13 cellular contexts compared by ENCODE assay signal in genomic region chr12:128798543-128799341, GRCh38. TPM values are rescaled to one million over a fixed set of nuclear protein-coding genes. Genes with fewer than 3 reads are reported as not detected.
DNase-seq lines count a peak whose midpoint lies in the region; ATAC-seq, FAIRE-seq and TF ChIP-seq lines count a peak whose summit lies in the region.
"Had no signal": no experiment of that assay in that cellular context is flagged by ENCODE, and none has a peak within 500 bp of the region (broad histone marks: within the 10 kb centered on the region; RNA-seq: fewer than 3 reads in every experiment).

No MANE protein-coding gene starts in this region.

- H3K9me3 Mint-ChIP-seq in stimulated activated naive B cell treated with anti-CD40 and anti-IgM and Interleukin-4, amounts not matched to agents 10 μg/mL and 1 μg/mL and 100 μg/mL, for 72 hours = no peaks in the 10 kb centered on the region
- H3K9me3 Mint-ChIP-seq: activated naive CD4-positive, alpha-beta T cell treated with anti-CD3 and anti-CD28 coated beads, Interleukin-2, amount 10 ng/mL, durations not matched to agents 7 days and 5 days had no signal

- H3K27ac Mint-ChIP-seq in stimulated activated naive B cell treated with anti-CD40 and anti-IgM and Interleukin-4, amounts not matched to agents 10 μg/mL and 1 μg/mL and 100 μg/mL, for 72 hours = peak overlapping the region; percentile 99
- H3K27ac Mint-ChIP-seq: activated naive CD4-positive, alpha-beta T cell treated with anti-CD3 and anti-CD28 coated beads, Interleukin-2, amount 10 ng/mL, durations not matched to agents 7 days and 5 days had no signal

- TF ChIP-seq CTCF in SK-N-SH (IDR thresholded peaks at IDR 0.05) (peak; percentile 28), fibroblast of the aortic adventitia (IDR thresholded peaks at IDR 0.05; ENCODE audit: insufficient read depth, low read length) (peak; percentile 7), transverse colon (IDR thresholded peaks at IDR 0.05) (no peak), kidney (IDR thresholded peaks at IDR 0.05; ENCODE audit: borderline replicate concordance, extremely low read depth, insufficient read depth) (no peak)

- ATAC-seq in SK-N-SH treated with all-trans-retinoic acid at 6 μM for 48 hours (no peak), HG03103 (IDR thresholded peaks at IDR 0.05; ENCODE audit: low read depth, unreplicated experiment) (peak; percentile 30)
- no peak for ATAC-seq in stimulated activated naive B cell treated with anti-CD40 and anti-IgM and Interleukin-4, amounts not matched to agents 10 μg/mL and 1 μg/mL and 100 μg/mL, for 72 hours (replicated peaks)

- H3K36me3 ChIP-seq in SK-N-SH (replicated peaks in 1 of 2; ENCODE audit: control insufficient read depth in 1 of 2, insufficient read depth in 2 of 2, low read length in 1 of 2) (peaks cover 33 to 68% of the 10 kb centered on the region in 2 experiments), transverse colon (peaks cover 0 to 54% (median 22%) of the 10 kb centered on the region in 4 donors), kidney (ENCODE audit: control insufficient read depth in 1 of 2, insufficient read depth in 2 of 2, low read length in 2 of 2) (peaks cover 31 to 52% of the 10 kb centered on the region in 2 donors)

- no peaks in the 10 kb centered on the region for H3K9me3 ChIP-seq in SK-N-SH
- H3K9me3 ChIP-seq in transverse colon = no peaks in the 10 kb centered on the region
- no peaks in the 10 kb centered on the region for H3K9me3 ChIP-seq in kidney (ENCODE audit: control insufficient read depth in 1 of 2, low read length in 2 of 2)
- H3K9me3 ChIP-seq: tibial artery had no signal

- H3K27me3 Mint-ChIP-seq in stimulated activated naive B cell treated with anti-CD40 and anti-IgM and Interleukin-4, amounts not matched to agents 10 μg/mL and 1 μg/mL and 100 μg/mL, for 72 hours = no peaks in the 10 kb centered on the region
- H3K27me3 Mint-ChIP-seq: activated naive CD4-positive, alpha-beta T cell treated with anti-CD3 and anti-CD28 coated beads, Interleukin-2, amount 10 ng/mL, durations not matched to agents 7 days and 5 days had no signal

- H2AFZ ChIP-seq in SK-N-SH (ENCODE audit: low read depth) = no peak overlapping the region

- CTCF ChIA-PET in SK-N-SH (lab: Yijun Ruan, JAX) = interaction anchor here (1.3 to 1.6 kb wide), 2 partner anchors 16 to 22 kb away, joined by 3 to 4 read pairs; no protein-coding TSS in a partner anchor

- H3K4me3 ChIP-seq in SK-N-SH (ENCODE audit: low read depth in 2 of 2, low read length in 1 of 2) (no peak overlapping the region), fibroblast of the aortic adventitia (ENCODE audit: low read depth, low read length) (no peak overlapping the region), transverse colon (no peak overlapping the region), kidney (ENCODE audit: low read length in 2 of 2) (no peak overlapping the region)
- H3K4me3 ChIP-seq: tibial artery had no signal

- H4K20me1 ChIP-seq in SK-N-SH (ENCODE audit: insufficient read depth) = peaks cover 6% of the 10 kb centered on the region

- WGBS in SK-N-SH (ENCODE audit: low lambda C conversion rate) = 86% methylated on average over 20 of the region's 23 CpGs
- 78 to 84% methylated on average over 15 to 23 of the region's 23 CpGs for WGBS in transverse colon (ENCODE audit: low coverage in 1 of 2), 2 donors

- H3K9me2 ChIP-seq in SK-N-SH = no peaks in the 10 kb centered on the region

- no peak for DNase-seq in SK-N-SH
- DNase-seq in fibroblast of the aortic adventitia (ENCODE audit: low read depth) = no peak
- no peak for DNase-seq in stimulated activated naive B cell treated with anti-CD40 and anti-IgM and Interleukin-4, amounts not matched to agents 10 μg/mL and 1 μg/mL and 100 μg/mL, for 72 hours
- no peak for DNase-seq in retina
- no peak for DNase-seq in transverse colon
- DNase-seq in kidney = no peak
- DNase-seq: activated naive CD4-positive, alpha-beta T cell treated with anti-CD3 and anti-CD28 coated beads, Interleukin-2, amount 10 ng/mL, durations not matched to agents 7 days and 5 days; tibial artery had no signal

- TF ChIP-seq EP300 in SK-N-SH (IDR thresholded peaks at IDR 0.05; ENCODE audit: borderline replicate concordance in 1 of 2, low read depth in 1 of 2, low read length in 1 of 2) (no peak), transverse colon (IDR thresholded peaks at IDR 0.05; ENCODE audit: low read depth) (no peak)

- intact Hi-C loops in transverse colon (cut with DNase I; ENCODE audit: low total_unique reads) = no loop called here
- intact Hi-C loops in kidney (cut with DNase I) = no loop called here

- no peak for TF ChIP-seq RAD21 in SK-N-SH (IDR thresholded peaks at IDR 0.05; ENCODE audit: low read length)

- H3K4me2 ChIP-seq in SK-N-SH = no peak overlapping the region

- H3K27me3 ChIP-seq in SK-N-SH (ENCODE audit: insufficient read depth) (no peaks in the 10 kb centered on the region), transverse colon (no peaks in the 10 kb centered on the region)
- H3K27me3 ChIP-seq: tibial artery had no signal

- H3K4me1 Mint-ChIP-seq in stimulated activated naive B cell treated with anti-CD40 and anti-IgM and Interleukin-4, amounts not matched to agents 10 μg/mL and 1 μg/mL and 100 μg/mL, for 72 hours = peaks cover 73 to 87% of the 10 kb centered on the region in 2 donors

- TF ChIP-seq POLR2A in transverse colon (IDR thresholded peaks at IDR 0.05) = no peak

- H3K79me2 ChIP-seq in SK-N-SH (ENCODE audit: insufficient read depth) = peaks cover 32% of the 10 kb centered on the region

- H3K4me3 Mint-ChIP-seq in stimulated activated naive B cell treated with anti-CD40 and anti-IgM and Interleukin-4, amounts not matched to agents 10 μg/mL and 1 μg/mL and 100 μg/mL, for 72 hours = peak overlapping the region; percentile 81 to 83
- H3K4me3 Mint-ChIP-seq: activated naive CD4-positive, alpha-beta T cell treated with anti-CD3 and anti-CD28 coated beads, Interleukin-2, amount 10 ng/mL, durations not matched to agents 7 days and 5 days had no signal

- in situ Hi-C loops in transverse colon (cut with MboI; ENCODE audit: low pct_ligation_motif_present in 1 of 4, low pct_unique_long_range_greater_than_20kb in 1 of 4, low sequenced_read_pairs in 3 of 4) = loop anchor here in 2 of 4 donors (25.0 kb wide), 1 partner anchor 1114 kb away; the partner anchor contains the start of gene TMEM132D (in 2 of the 2)

- H3K36me3 Mint-ChIP-seq in stimulated activated naive B cell treated with anti-CD40 and anti-IgM and Interleukin-4, amounts not matched to agents 10 μg/mL and 1 μg/mL and 100 μg/mL, for 72 hours = peaks cover 81 to 91% of the 10 kb centered on the region in 2 donors

- POLR2A ChIA-PET in SK-N-SH (lab: Yijun Ruan, JAX) = interaction anchor here (0.6 kb wide), 1 partner anchor 9 kb away, joined by 3 read pairs; no protein-coding TSS in a partner anchor

- H3F3A ChIP-seq in SK-N-SH (replicated peaks; ENCODE audit: insufficient read depth) = peaks cover 17% of the 10 kb centered on the region

- H3K27ac ChIP-seq in SK-N-SH (ENCODE audit: low read depth in 2 of 2, low read length in 1 of 2) (no peak overlapping the region), transverse colon (no peak overlapping the region), kidney (ENCODE audit: low read depth in 2 of 2, low read length in 2 of 2) (no peak overlapping the region)
- H3K27ac ChIP-seq: tibial artery had no signal

- H3K9ac ChIP-seq in SK-N-SH (no peak overlapping the region), kidney (ENCODE audit: low read length in 2 of 2) (no peak overlapping the region)

- no peak for FAIRE-seq in kidney (lab: Jason Lieb, UNC)
- FAIRE-seq: A204.1 had no signal

- H3K4me1 ChIP-seq in SK-N-SH (ENCODE audit: control insufficient read depth in 1 of 2, insufficient read depth in 2 of 2, low read depth in 1 of 2, low read length in 1 of 2) = peaks cover 0 to 6% of the 10 kb centered on the region in 2 experiments; a peak in 2 of 4 replicates
- H3K4me1 ChIP-seq in transverse colon = no peaks in the 10 kb centered on the region
- no peaks in the 10 kb centered on the region for H3K4me1 ChIP-seq in kidney (ENCODE audit: control insufficient read depth in 1 of 2, insufficient read depth in 1 of 2, low read depth in 1 of 2, low read length in 2 of 2)

TF ChIP-seq in SK-N-SH, 30 proteins besides CTCF, POLR2A, EP300 and RAD21 (continues in another document):
- TF ChIP-seq ELF1 (IDR thresholded peaks at IDR 0.05) (no peak), YY1 (IDR thresholded peaks at IDR 0.05; ENCODE audit: low read depth) (no peak), POLR2AphosphoS5 (IDR thresholded peaks at IDR 0.05; ENCODE audit: low read depth, low read length) (no peak), RXRA (IDR thresholded peaks at IDR 0.05; ENCODE audit: borderline replicate concordance, low read depth) (no peak), GABPA (IDR thresholded peaks at IDR 0.05; ENCODE audit: low read depth) (no peak)

TF ChIP-seq in SK-N-SH treated with all-trans-retinoic acid at 6 μM for 48 hours, 23 proteins besides CTCF, POLR2A, EP300 and RAD21:
- no peak for TF ChIP-seq ZNF70 (CRISPR knock-in tag; IDR thresholded peaks at IDR 0.05)
- TF ChIP-seq ZFP3 (CRISPR knock-in tag; IDR thresholded peaks at IDR 0.05) = no peak
TF ChIP-seq in SK-N-SH treated with all-trans-retinoic acid at 6 μM for 48 hours: peak in this region for 0.

RNA-seq across cellular contexts. Expression of gene SLC15A4, which starts 25.0 kb away (rescaled TPM):
- 14.5 and 20.5 TPM in 2 replicates for polyA plus RNA-seq in SK-N-SH (2012; rRNA removed)
- polyA plus RNA-seq in SK-N-SH (2012; cell fraction: cytosol; rRNA removed) = 13.3 and 15.6 TPM in 2 replicates
- polyA plus RNA-seq in SK-N-SH (2012; cell fraction: nucleus; rRNA removed) = 19.1 and 32.5 TPM in 2 replicates
- total RNA-seq in fibroblast of the aortic adventitia (ENCODE audit: low replicate concordance) = 23.8 and 54.0 TPM in 2 replicates
- 10 to 100 TPM; 13.1 to 41.2 (median 32.7) TPM for total RNA-seq in transverse colon
- total RNA-seq in kidney = 32.4 TPM
- polyA plus RNA-seq in kidney (ENCODE audit: insufficient read depth, low read depth, low replicate concordance) = 11.3 TPM

RNA-seq across cellular contexts. Expression of gene GLT1D1, which starts 54.5 kb away (rescaled TPM):
- 0.05 and 0.06 TPM in 2 replicates for polyA plus RNA-seq in SK-N-SH (2012; rRNA removed)
- polyA plus RNA-seq in SK-N-SH (2012; cell fraction: cytosol; rRNA removed) = 0.14 and 0.21 TPM in 2 replicates
- 0.02 and 0.08 TPM in 2 replicates for polyA plus RNA-seq in SK-N-SH (2012; cell fraction: nucleus; rRNA removed)
- not detected in 2 replicates for total RNA-seq in fibroblast of the aortic adventitia (ENCODE audit: low replicate concordance)
- not detected for total RNA-seq in transverse colon
- total RNA-seq in kidney = 0.41 TPM
- 0.45 TPM for polyA plus RNA-seq in kidney (ENCODE audit: insufficient read depth, low read depth, low replicate concordance)
- total RNA-seq: lung microvascular endothelial cell, M059J had no signal

Comparison
In these comparisons a context has a peak if more than half of its experiments do, and no peak if none do; other contexts are left out.
1. CTCF ChIP-seq: peak in SK-N-SH (single experiment) and fibroblast of the aortic adventitia (single experiment); none in transverse colon (0 of 5) and kidney (single experiment).